Comparison of ENCODE assay signal across 1 cellular context in the genomic region with DNA sequence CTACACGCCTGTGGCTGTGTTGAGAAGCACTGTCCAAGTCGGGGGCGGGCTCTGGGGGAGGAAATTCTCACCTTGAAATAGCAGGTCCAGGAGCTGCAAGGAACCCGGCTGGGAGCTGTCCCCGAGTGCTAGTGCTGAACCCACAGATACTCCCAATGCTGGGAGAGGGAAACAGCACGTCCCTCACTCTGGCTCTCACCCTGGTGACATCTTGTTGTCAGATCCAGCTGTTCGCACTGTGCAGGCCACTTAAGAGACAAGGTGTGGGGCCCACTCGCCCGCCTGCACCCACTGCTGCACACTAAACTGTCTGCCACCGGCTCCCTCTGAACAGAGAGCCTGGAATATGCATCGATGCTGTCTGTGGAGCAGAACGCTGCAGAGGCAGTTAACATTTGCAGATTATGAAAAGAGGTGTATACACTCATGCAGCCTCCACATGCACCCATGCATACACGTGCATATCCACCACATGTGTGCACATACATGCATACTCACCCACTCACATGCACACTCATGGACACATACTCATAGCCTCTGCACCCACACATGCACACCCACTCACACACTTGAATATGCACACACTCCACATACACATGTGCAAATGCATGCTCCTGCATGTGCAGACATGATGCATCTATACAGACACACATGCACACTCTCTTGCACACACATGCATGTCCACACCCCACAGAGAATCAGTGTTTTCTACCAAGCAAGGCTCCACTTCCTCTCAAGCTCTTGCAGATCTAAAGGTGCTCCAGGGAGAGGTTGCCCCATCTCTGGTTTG.
TF ChIP-seq lines count a peak whose summit lies in the region.

No MANE protein-coding gene starts in this region.

TF ChIP-seq in HepG2, 621 proteins besides CTCF, POLR2A, EP300 and RAD21 (continued from another document and continues in another):
- TF ChIP-seq, protein P1, sequence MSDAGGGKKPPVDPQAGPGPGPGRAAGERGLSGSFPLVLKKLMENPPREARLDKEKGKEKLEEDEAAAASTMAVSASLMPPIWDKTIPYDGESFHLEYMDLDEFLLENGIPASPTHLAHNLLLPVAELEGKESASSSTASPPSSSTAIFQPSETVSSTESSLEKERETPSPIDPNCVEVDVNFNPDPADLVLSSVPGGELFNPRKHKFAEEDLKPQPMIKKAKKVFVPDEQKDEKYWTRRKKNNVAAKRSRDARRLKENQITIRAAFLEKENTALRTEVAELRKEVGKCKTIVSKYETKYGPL (CRISPR knock-in tag; IDR thresholded peaks at IDR 0.05), result peak; percentile 78; the same call in 1 of the 2 replicates
- 0 out of 2 replicates have a peak, but pooled peaks have one; percentile 8 for TF ChIP-seq SUZ12 (IDR thresholded peaks at IDR 0.05; ENCODE audit: low read depth, low read length)
- TF ChIP-seq, protein P2, sequence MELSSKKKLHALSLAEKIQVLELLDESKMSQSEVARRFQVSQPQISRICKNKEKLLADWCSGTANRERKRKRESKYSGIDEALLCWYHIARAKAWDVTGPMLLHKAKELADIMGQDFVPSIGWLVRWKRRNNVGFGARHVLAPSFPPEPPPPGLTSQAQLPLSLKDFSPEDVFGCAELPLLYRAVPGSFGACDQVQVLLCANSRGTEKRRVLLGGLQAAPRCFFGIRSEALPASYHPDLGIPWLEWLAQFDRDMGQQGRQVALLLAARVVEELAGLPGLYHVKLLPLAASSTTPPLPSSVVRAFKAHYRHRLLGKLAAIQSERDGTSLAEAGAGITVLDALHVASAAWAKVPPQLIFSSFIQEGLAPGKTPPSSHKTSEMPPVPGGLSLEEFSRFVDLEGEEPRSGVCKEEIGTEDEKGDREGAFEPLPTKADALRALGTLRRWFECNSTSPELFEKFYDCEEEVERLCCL (CRISPR knock-in tag; IDR thresholded peaks at IDR 0.05; ENCODE audit: borderline replicate concordance), result no peak
- peak; percentile 44; the same call in 1 of the 2 replicates for TF ChIP-seq ZNF773 (CRISPR knock-in tag; IDR thresholded peaks at IDR 0.05; ENCODE audit: borderline replicate concordance)
- TF ChIP-seq RBM39 (IDR thresholded peaks at IDR 0.05; ENCODE audit: low read depth, low read length, poor library complexity, severe bottlenecking), result no peak
- 0 out of 2 replicates have a peak, but pooled peaks have one; percentile 26 for TF ChIP-seq PPARG (CRISPR knock-in tag; conservative IDR thresholded peaks at IDR 0.05)
- TF ChIP-seq, protein P3, sequence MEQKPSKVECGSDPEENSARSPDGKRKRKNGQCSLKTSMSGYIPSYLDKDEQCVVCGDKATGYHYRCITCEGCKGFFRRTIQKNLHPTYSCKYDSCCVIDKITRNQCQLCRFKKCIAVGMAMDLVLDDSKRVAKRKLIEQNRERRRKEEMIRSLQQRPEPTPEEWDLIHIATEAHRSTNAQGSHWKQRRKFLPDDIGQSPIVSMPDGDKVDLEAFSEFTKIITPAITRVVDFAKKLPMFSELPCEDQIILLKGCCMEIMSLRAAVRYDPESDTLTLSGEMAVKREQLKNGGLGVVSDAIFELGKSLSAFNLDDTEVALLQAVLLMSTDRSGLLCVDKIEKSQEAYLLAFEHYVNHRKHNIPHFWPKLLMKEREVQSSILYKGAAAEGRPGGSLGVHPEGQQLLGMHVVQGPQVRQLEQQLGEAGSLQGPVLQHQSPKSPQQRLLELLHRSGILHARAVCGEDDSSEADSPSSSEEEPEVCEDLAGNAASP (CRISPR knock-in tag; IDR thresholded peaks at IDR 0.05; ENCODE audit: borderline replicate concordance), result 0 out of 2 replicates have a peak, but pooled peaks have one; percentile 55
- 0 out of 2 replicates have a peak, but pooled peaks have one; percentile 66 for TF ChIP-seq ZNF124 (CRISPR knock-in tag; IDR thresholded peaks at IDR 0.05)
- no peak for TF ChIP-seq HHEX (CRISPR knock-in tag; IDR thresholded peaks at IDR 0.05)
- TF ChIP-seq, protein P4, sequence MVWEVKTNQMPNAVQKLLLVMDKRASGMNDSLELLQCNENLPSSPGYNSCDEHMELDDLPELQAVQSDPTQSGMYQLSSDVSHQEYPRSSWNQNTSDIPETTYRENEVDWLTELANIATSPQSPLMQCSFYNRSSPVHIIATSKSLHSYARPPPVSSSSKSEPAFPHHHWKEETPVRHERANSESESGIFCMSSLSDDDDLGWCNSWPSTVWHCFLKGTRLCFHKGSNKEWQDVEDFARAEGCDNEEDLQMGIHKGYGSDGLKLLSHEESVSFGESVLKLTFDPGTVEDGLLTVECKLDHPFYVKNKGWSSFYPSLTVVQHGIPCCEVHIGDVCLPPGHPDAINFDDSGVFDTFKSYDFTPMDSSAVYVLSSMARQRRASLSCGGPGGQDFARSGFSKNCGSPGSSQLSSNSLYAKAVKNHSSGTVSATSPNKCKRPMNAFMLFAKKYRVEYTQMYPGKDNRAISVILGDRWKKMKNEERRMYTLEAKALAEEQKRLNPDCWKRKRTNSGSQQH (CRISPR knock-in tag; IDR thresholded peaks at IDR 0.05; ENCODE audit: low read depth), result peak; percentile 77; the same call in 1 of the 2 replicates
- TF ChIP-seq, protein P5, sequence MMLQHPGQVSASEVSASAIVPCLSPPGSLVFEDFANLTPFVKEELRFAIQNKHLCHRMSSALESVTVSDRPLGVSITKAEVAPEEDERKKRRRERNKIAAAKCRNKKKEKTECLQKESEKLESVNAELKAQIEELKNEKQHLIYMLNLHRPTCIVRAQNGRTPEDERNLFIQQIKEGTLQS (CRISPR knock-in tag; IDR thresholded peaks at IDR 0.05), result 0 out of 2 replicates have a peak, but pooled peaks have one; percentile 14
- TF ChIP-seq HMG20A (CRISPR knock-in tag; IDR thresholded peaks at IDR 0.05; ENCODE audit: borderline replicate concordance), result 0 out of 2 replicates have a peak, but pooled peaks have one; percentile 25
- TF ChIP-seq SRY (CRISPR knock-in tag; IDR thresholded peaks at IDR 0.05), result peak; percentile 41; the same call in 1 of the 2 replicates
- TF ChIP-seq ETV5 (CRISPR knock-in tag; IDR thresholded peaks at IDR 0.05; ENCODE audit: borderline replicate concordance), result peak; percentile 19; the same call in 1 of the 2 replicates
- TF ChIP-seq, protein P6, sequence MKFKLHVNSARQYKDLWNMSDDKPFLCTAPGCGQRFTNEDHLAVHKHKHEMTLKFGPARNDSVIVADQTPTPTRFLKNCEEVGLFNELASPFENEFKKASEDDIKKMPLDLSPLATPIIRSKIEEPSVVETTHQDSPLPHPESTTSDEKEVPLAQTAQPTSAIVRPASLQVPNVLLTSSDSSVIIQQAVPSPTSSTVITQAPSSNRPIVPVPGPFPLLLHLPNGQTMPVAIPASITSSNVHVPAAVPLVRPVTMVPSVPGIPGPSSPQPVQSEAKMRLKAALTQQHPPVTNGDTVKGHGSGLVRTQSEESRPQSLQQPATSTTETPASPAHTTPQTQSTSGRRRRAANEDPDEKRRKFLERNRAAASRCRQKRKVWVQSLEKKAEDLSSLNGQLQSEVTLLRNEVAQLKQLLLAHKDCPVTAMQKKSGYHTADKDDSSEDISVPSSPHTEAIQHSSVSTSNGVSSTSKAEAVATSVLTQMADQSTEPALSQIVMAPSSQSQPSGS (CRISPR knock-in tag; IDR thresholded peaks at IDR 0.05), result peak; percentile 53; the same call in 1 of the 2 replicates
- TF ChIP-seq ZBTB42 (CRISPR knock-in tag; IDR thresholded peaks at IDR 0.05), result no peak
- no peak for TF ChIP-seq PCBP2 (optimal IDR thresholded peaks at IDR 0.05; ENCODE audit: low read depth, low read length, poor library complexity, severe bottlenecking)
- TF ChIP-seq ZNF780A (CRISPR knock-in tag; IDR thresholded peaks at IDR 0.05), result peak; percentile 67; the same call in 1 of the 2 replicates
- TF ChIP-seq ZNF138 (CRISPR knock-in tag; IDR thresholded peaks at IDR 0.05; ENCODE audit: low read depth), result peak; percentile 34; the same call in 1 of the 2 replicates
- peak; percentile 59; the same call in 1 of the 2 replicates for TF ChIP-seq ERF (CRISPR knock-in tag; IDR thresholded peaks at IDR 0.05)
- TF ChIP-seq ZMYM4 (CRISPR knock-in tag; IDR thresholded peaks at IDR 0.05), result no peak
- TF ChIP-seq ZSCAN12 (CRISPR knock-in tag; IDR thresholded peaks at IDR 0.05), result peak; percentile 66; the same call in 1 of the 2 replicates
- 0 out of 2 replicates have a peak, but pooled peaks have one; percentile 60 for TF ChIP-seq MEIS2 (CRISPR knock-in tag; IDR thresholded peaks at IDR 0.05)
- peak; percentile 71; the same call in 1 of the 2 replicates for TF ChIP-seq ZNF709 (CRISPR knock-in tag; IDR thresholded peaks at IDR 0.05)
- TF ChIP-seq ZFP90 (CRISPR knock-in tag; IDR thresholded peaks at IDR 0.05; ENCODE audit: borderline replicate concordance), result no peak
- no peak for TF ChIP-seq ZNF34 (CRISPR knock-in tag; IDR thresholded peaks at IDR 0.05; ENCODE audit: borderline replicate concordance)
- TF ChIP-seq, protein P7, sequence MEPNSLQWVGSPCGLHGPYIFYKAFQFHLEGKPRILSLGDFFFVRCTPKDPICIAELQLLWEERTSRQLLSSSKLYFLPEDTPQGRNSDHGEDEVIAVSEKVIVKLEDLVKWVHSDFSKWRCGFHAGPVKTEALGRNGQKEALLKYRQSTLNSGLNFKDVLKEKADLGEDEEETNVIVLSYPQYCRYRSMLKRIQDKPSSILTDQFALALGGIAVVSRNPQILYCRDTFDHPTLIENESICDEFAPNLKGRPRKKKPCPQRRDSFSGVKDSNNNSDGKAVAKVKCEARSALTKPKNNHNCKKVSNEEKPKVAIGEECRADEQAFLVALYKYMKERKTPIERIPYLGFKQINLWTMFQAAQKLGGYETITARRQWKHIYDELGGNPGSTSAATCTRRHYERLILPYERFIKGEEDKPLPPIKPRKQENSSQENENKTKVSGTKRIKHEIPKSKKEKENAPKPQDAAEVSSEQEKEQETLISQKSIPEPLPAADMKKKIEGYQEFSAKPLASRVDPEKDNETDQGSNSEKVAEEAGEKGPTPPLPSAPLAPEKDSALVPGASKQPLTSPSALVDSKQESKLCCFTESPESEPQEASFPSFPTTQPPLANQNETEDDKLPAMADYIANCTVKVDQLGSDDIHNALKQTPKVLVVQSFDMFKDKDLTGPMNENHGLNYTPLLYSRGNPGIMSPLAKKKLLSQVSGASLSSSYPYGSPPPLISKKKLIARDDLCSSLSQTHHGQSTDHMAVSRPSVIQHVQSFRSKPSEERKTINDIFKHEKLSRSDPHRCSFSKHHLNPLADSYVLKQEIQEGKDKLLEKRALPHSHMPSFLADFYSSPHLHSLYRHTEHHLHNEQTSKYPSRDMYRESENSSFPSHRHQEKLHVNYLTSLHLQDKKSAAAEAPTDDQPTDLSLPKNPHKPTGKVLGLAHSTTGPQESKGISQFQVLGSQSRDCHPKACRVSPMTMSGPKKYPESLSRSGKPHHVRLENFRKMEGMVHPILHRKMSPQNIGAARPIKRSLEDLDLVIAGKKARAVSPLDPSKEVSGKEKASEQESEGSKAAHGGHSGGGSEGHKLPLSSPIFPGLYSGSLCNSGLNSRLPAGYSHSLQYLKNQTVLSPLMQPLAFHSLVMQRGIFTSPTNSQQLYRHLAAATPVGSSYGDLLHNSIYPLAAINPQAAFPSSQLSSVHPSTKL (CRISPR knock-in tag; IDR thresholded peaks at IDR 0.05), result peak; percentile 50; the same call in 1 of the 2 replicates
- TF ChIP-seq, protein P8, sequence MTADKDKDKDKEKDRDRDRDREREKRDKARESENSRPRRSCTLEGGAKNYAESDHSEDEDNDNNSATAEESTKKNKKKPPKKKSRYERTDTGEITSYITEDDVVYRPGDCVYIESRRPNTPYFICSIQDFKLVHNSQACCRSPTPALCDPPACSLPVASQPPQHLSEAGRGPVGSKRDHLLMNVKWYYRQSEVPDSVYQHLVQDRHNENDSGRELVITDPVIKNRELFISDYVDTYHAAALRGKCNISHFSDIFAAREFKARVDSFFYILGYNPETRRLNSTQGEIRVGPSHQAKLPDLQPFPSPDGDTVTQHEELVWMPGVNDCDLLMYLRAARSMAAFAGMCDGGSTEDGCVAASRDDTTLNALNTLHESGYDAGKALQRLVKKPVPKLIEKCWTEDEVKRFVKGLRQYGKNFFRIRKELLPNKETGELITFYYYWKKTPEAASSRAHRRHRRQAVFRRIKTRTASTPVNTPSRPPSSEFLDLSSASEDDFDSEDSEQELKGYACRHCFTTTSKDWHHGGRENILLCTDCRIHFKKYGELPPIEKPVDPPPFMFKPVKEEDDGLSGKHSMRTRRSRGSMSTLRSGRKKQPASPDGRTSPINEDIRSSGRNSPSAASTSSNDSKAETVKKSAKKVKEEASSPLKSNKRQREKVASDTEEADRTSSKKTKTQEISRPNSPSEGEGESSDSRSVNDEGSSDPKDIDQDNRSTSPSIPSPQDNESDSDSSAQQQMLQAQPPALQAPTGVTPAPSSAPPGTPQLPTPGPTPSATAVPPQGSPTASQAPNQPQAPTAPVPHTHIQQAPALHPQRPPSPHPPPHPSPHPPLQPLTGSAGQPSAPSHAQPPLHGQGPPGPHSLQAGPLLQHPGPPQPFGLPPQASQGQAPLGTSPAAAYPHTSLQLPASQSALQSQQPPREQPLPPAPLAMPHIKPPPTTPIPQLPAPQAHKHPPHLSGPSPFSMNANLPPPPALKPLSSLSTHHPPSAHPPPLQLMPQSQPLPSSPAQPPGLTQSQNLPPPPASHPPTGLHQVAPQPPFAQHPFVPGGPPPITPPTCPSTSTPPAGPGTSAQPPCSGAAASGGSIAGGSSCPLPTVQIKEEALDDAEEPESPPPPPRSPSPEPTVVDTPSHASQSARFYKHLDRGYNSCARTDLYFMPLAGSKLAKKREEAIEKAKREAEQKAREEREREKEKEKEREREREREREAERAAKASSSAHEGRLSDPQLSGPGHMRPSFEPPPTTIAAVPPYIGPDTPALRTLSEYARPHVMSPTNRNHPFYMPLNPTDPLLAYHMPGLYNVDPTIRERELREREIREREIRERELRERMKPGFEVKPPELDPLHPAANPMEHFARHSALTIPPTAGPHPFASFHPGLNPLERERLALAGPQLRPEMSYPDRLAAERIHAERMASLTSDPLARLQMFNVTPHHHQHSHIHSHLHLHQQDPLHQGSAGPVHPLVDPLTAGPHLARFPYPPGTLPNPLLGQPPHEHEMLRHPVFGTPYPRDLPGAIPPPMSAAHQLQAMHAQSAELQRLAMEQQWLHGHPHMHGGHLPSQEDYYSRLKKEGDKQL (CRISPR knock-in tag; IDR thresholded peaks at IDR 0.05; ENCODE audit: low read depth), result no peak
- no peak for TF ChIP-seq CHCHD3 (CRISPR knock-in tag; IDR thresholded peaks at IDR 0.05)
- TF ChIP-seq, protein P9, sequence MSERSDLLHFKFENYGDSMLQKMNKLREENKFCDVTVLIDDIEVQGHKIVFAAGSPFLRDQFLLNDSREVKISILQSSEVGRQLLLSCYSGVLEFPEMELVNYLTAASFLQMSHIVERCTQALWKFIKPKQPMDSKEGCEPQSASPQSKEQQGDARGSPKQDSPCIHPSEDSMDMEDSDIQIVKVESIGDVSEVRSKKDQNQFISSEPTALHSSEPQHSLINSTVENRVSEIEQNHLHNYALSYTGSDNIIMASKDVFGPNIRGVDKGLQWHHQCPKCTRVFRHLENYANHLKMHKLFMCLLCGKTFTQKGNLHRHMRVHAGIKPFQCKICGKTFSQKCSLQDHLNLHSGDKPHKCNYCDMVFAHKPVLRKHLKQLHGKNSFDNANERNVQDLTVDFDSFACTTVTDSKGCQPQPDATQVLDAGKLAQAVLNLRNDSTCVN (CRISPR knock-in tag; IDR thresholded peaks at IDR 0.05; ENCODE audit: borderline replicate concordance), result peak; percentile 66; the same call in 1 of the 2 replicates
- 0 out of 2 replicates have a peak, but pooled peaks have one; percentile 77 for TF ChIP-seq STAT5B (CRISPR knock-in tag; IDR thresholded peaks at IDR 0.05)
- no peak for TF ChIP-seq ZNF776 (CRISPR knock-in tag; IDR thresholded peaks at IDR 0.05)
- no peak for TF ChIP-seq ZFYVE20 (CRISPR knock-in tag; IDR thresholded peaks at IDR 0.05; ENCODE audit: borderline replicate concordance, low read depth)
- TF ChIP-seq TBL1XR1 (IDR thresholded peaks at IDR 0.05; ENCODE audit: borderline replicate concordance, low read length, partially characterized antibody), result no peak
- TF ChIP-seq ZNF562 (CRISPR knock-in tag; IDR thresholded peaks at IDR 0.05; ENCODE audit: borderline replicate concordance), result no peak
